11 cellular contexts compared by ENCODE assay signal in genomic region chr10:71848325-71849277, GRCh38. TPM values are rescaled to one million over a fixed set of nuclear protein-coding genes. Genes with fewer than 3 reads are reported as not detected.
DNase-seq lines count a peak whose midpoint lies in the region; ATAC-seq and TF ChIP-seq lines count a peak whose summit lies in the region.
"Had no signal": no experiment of that assay in that cellular context is flagged by ENCODE, and none has a peak within 500 bp of the region (broad histone marks: within the 10 kb centered on the region; RNA-seq: fewer than 3 reads in every experiment).

No MANE protein-coding gene starts in this region.

- no peak for ATAC-seq in naive thymus-derived CD4-positive, alpha-beta T cell
- ATAC-seq in sciatic nerve: no peak
- ATAC-seq: body of pancreas had no signal

- POLR2A ChIA-PET in naive thymus-derived CD4-positive, alpha-beta T cell (lab: Charles Lee): interaction anchor here (0.8 kb wide), 2 partner anchors 9 to 263 kb away, joined by 3 to 4 read pairs; no protein-coding TSS in a partner anchor

- H3K9me3 Mint-ChIP-seq in naive thymus-derived CD4-positive, alpha-beta T cell: peaks cover 0 to 2% (median 0%) of the 10 kb centered on the region in 11 donors

- no peaks in the 10 kb centered on the region for H3K27me3 Mint-ChIP-seq in naive thymus-derived CD4-positive, alpha-beta T cell

- H2AFZ ChIP-seq in ACC112 (ENCODE audit: low read length, unreplicated experiment): no peak overlapping the region

- peak overlapping the region in 4 of 9 donors; percentile 10 to 73 (median 33) for H3K27ac Mint-ChIP-seq in naive thymus-derived CD4-positive, alpha-beta T cell

- no peak overlapping the region for H3K27ac ChIP-seq in ACC112 (ENCODE audit: low read depth, low read length)
- H3K27ac ChIP-seq in naive thymus-derived CD4-positive, alpha-beta T cell (ENCODE audit: low read depth, low read length): no peak overlapping the region
- H3K27ac ChIP-seq: KMS-11 had no signal

- H3K79me2 ChIP-seq in ACC112 (ENCODE audit: control insufficient read depth, insufficient read depth, low read length, unreplicated experiment): peaks cover 73% of the 10 kb centered on the region

- peaks cover 17% of the 10 kb centered on the region for H3K4me1 ChIP-seq in ACC112 (ENCODE audit: control insufficient read depth, insufficient read depth, low read length, unreplicated experiment)
- peaks cover 7 to 14% of the 10 kb centered on the region in 2 donors for H3K4me1 ChIP-seq in naive thymus-derived CD4-positive, alpha-beta T cell (ENCODE audit: control insufficient read depth in 2 of 2, insufficient read depth in 2 of 2, low read length in 2 of 2)

- H3K4me1 Mint-ChIP-seq in naive thymus-derived CD4-positive, alpha-beta T cell: peaks cover 45 to 73% (median 68%) of the 10 kb centered on the region in 7 donors

- no peaks in the 10 kb centered on the region; the same call in 1 of the 2 replicates for H3K36me3 ChIP-seq in ACC112 (ENCODE audit: insufficient read depth, low read length)
- peaks cover 0 to 6% (median 0%) of the 10 kb centered on the region in 3 experiments for H3K36me3 ChIP-seq in naive thymus-derived CD4-positive, alpha-beta T cell (ENCODE audit: control insufficient read depth in 2 of 3, insufficient read depth in 3 of 3, low read length in 3 of 3)

- intact Hi-C loops in naive thymus-derived CD4-positive, alpha-beta T cell (cut with micrococcal nuclease): no loop called here
- intact Hi-C loops in sciatic nerve (cut with DNase I): no loop called here

- H3K4me3 ChIP-seq in ACC112 (ENCODE audit: low read depth, low read length): peak overlapping the region; percentile 100
- peak overlapping the region; percentile 98 for H3K4me3 ChIP-seq in Jurkat, Clone E6-1 (ENCODE audit: low read length)
- no peak overlapping the region for H3K4me3 ChIP-seq in naive thymus-derived CD4-positive, alpha-beta T cell (ENCODE audit: low read length)
- H3K4me3 ChIP-seq: body of pancreas had no signal

- H3K27me3 ChIP-seq in ACC112 (ENCODE audit: insufficient read depth, low read length): no peaks in the 10 kb centered on the region
- H3K27me3 ChIP-seq in naive thymus-derived CD4-positive, alpha-beta T cell (ENCODE audit: control insufficient read depth in 2 of 2, insufficient read depth in 2 of 2, low read length in 2 of 2): no peaks in the 10 kb centered on the region
- H3K27me3 ChIP-seq: body of pancreas had no signal

- H3K9me3 ChIP-seq in naive thymus-derived CD4-positive, alpha-beta T cell (ENCODE audit: control insufficient read depth in 2 of 3, low read length in 3 of 3): no peaks in the 10 kb centered on the region
- H3K9me3 ChIP-seq: body of pancreas had no signal

- H3K36me3 Mint-ChIP-seq in naive thymus-derived CD4-positive, alpha-beta T cell: peaks cover 0 to 7% (median 7%) of the 10 kb centered on the region in 5 donors

- DNase-seq in Jurkat, Clone E6-1 (ENCODE audit: low read depth, low spot score): peak; percentile 39
- DNase-seq in dermis blood vessel endothelial cell: peak; percentile 79
- no peak for DNase-seq in naive thymus-derived CD4-positive, alpha-beta T cell
- DNase-seq in AML-193 (lab: John Stamatoyannopoulos, UW): no peak
- DNase-seq in sciatic nerve (ENCODE audit: low spot score): no peak
- DNase-seq in erythroblast (lab: John Stamatoyannopoulos, UW): no peak
- DNase-seq in NCI-H1930 (lab: John Stamatoyannopoulos, UW): no peak
- DNase-seq: body of pancreas, nucleus accumbens had no signal

- no peak for TF ChIP-seq POLR2A in erythroblast (IDR thresholded peaks at IDR 0.05; ENCODE audit: low read length)

- peak overlapping the region; percentile 32 to 99 (median 72) for H3K4me3 Mint-ChIP-seq in naive thymus-derived CD4-positive, alpha-beta T cell

- CTCF ChIA-PET in naive thymus-derived CD4-positive, alpha-beta T cell (lab: Charles Lee): interaction anchor here (0.5 to 0.7 kb wide), 2 partner anchors 82 to 756 kb away, joined by 3 to 4 read pairs; no protein-coding TSS in a partner anchor

RNA-seq across cellular contexts. Expression of gene PSAP, which starts 2.5 kb away (rescaled TPM):
- polyA plus RNA-seq in Jurkat, Clone E6-1 (2012; ENCODE audit: insufficient read depth, insufficient read length): 254 TPM
- 763 and 907 TPM in 2 replicates for total RNA-seq in dermis blood vessel endothelial cell
- total RNA-seq in naive thymus-derived CD4-positive, alpha-beta T cell: 1,000 to 10,000 TPM in 1 of 5 experiments, 100 to 1,000 TPM in 4; 153 to 1,163 (median 266) TPM
- 100 to 1,000 TPM; 421 to 506 TPM for polyA plus RNA-seq in naive thymus-derived CD4-positive, alpha-beta T cell
- 920 TPM for total RNA-seq in sciatic nerve

Comparison
In these comparisons a context has a peak if more than half of its experiments do, and no peak if none do; other contexts are left out.
1. DNase-seq: peak in Jurkat, Clone E6-1 (single experiment) and dermis blood vessel endothelial cell (single experiment); none in naive thymus-derived CD4-positive, alpha-beta T cell (0 of 9), AML-193 (0 of 2), sciatic nerve (single experiment), erythroblast (0 of 2) and NCI-H1930 (0 of 2).